16 cellular contexts compared by ENCODE assay signal in the genomic region with DNA sequence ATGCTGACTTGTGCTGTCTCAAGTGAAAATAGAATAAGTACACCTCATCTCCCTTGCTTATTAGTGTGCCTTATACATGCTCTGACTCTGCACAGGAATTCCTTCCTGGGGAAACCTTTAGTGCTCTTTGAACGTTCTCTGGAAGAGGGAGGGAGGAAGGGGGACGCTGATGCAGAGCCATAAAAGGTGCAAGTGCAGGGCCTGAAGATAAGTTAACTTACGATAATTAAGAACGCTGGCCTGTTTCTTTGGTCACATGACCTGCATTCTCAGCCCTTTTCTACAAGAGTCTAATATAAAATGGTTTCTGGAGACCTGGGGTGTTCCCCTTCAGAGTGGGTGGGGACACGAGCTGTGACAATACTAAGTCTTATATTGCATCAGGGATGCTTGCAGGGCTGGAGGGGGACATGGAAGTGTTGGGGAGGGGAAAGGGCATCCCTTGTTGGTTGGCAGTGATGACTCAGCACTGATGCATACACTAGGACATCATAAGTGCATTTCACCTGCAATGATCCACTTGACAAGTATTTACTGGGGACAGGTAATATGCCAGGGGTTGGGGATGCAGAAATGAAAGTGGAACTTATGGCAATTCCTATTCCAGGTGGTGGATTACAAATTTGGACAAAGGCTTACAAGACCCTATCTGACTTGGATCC. TPM values are rescaled to one million over a fixed set of nuclear protein-coding genes. Genes with fewer than 3 reads are reported as not detected.
A peak's percentile ranks its signal among the peaks of the same experiment; 100 is the strongest.
DNase-seq lines count a peak whose midpoint lies in the region; ATAC-seq, FAIRE-seq and TF ChIP-seq lines count a peak whose summit lies in the region.
"Had no signal": no experiment of that assay in that cellular context is flagged by ENCODE, and none has a peak within 500 bp of the region (broad histone marks: within the 10 kb centered on the region; RNA-seq: fewer than 3 reads in every experiment).

No MANE protein-coding gene starts in this region.

- H3K4me3 ChIP-seq in BLaER1 (no peak overlapping the region), RWPE2 (ENCODE audit: severe bottlenecking) (no peak overlapping the region), keratinocyte (ENCODE audit: control insufficient read depth in 2 of 3, extremely low read depth in 1 of 3, insufficient read depth in 2 of 3, low read depth in 1 of 3, low read length in 3 of 3) (no peak overlapping the region)

- intact Hi-C loops in activated CD4-positive, alpha-beta T cell treated with anti-CD3 and anti-CD28 coated beads, Interleukin-2, amount 10 ng/mL, durations not matched to agents 24 days and 14 days (cut with micrococcal nuclease) = no loop called here

- no peak overlapping the region for H3K4me3 Mint-ChIP-seq in activated CD4-positive, alpha-beta T cell treated with anti-CD3 and anti-CD28 coated beads, Interleukin-2, amount 10 ng/mL, durations not matched to agents 24 days and 14 days
- H3K4me3 Mint-ChIP-seq: dendritic cell treated with granulocyte-macrophage colony-stimulating factor and Interleukin-4, amounts not matched to agents 40 ng/mL and 50 ng/mL, for 4 days; HFFc6; stimulated activated naive CD8-positive, alpha-beta T cell treated with anti-CD3 and anti-CD28 coated beads, Interleukin-15, Interleukin-2, amounts not matched to agents 100 ng/mL and 50 ng/mL, for 24 hours; WTC11 had no signal

- H3K9me3 Mint-ChIP-seq in activated CD4-positive, alpha-beta T cell treated with anti-CD3 and anti-CD28 coated beads, Interleukin-2, amount 10 ng/mL, durations not matched to agents 24 days and 14 days = peaks cover 6% of the 10 kb centered on the region
- H3K9me3 Mint-ChIP-seq: dendritic cell treated with granulocyte-macrophage colony-stimulating factor and Interleukin-4, amounts not matched to agents 40 ng/mL and 50 ng/mL, for 4 days; stimulated activated naive CD8-positive, alpha-beta T cell treated with anti-CD3 and anti-CD28 coated beads, Interleukin-15, Interleukin-2, amounts not matched to agents 100 ng/mL and 50 ng/mL, for 24 hours had no signal

- no peaks in the 10 kb centered on the region for H3K79me2 ChIP-seq in keratinocyte (ENCODE audit: control insufficient read depth, insufficient read depth, low read length)

- H3K36me3 Mint-ChIP-seq in activated CD4-positive, alpha-beta T cell treated with anti-CD3 and anti-CD28 coated beads, Interleukin-2, amount 10 ng/mL, durations not matched to agents 24 days and 14 days (ENCODE audit: low read depth) = no peaks in the 10 kb centered on the region
- H3K36me3 Mint-ChIP-seq: WTC11 had no signal

- peak overlapping the region; percentile 53 for H3K4me2 ChIP-seq in BLaER1
- H3K4me2 ChIP-seq in keratinocyte (ENCODE audit: control insufficient read depth, extremely low read depth, insufficient read depth, low read depth, low read length) = peak overlapping the region; percentile 34

- H3K27me3 Mint-ChIP-seq in activated CD4-positive, alpha-beta T cell treated with anti-CD3 and anti-CD28 coated beads, Interleukin-2, amount 10 ng/mL, durations not matched to agents 24 days and 14 days = peaks cover 4% of the 10 kb centered on the region
- H3K27me3 Mint-ChIP-seq: dendritic cell treated with granulocyte-macrophage colony-stimulating factor and Interleukin-4, amounts not matched to agents 40 ng/mL and 50 ng/mL, for 4 days; stimulated activated naive CD8-positive, alpha-beta T cell treated with anti-CD3 and anti-CD28 coated beads, Interleukin-15, Interleukin-2, amounts not matched to agents 100 ng/mL and 50 ng/mL, for 24 hours had no signal

- H3K9me1 ChIP-seq in keratinocyte (ENCODE audit: control insufficient read depth, extremely low read depth, insufficient read depth, low read length) = no peaks in the 10 kb centered on the region

- no peak overlapping the region for H2AFZ ChIP-seq in keratinocyte (ENCODE audit: control insufficient read depth, low read length)

- DNase-seq in GM12892 (ENCODE audit: insufficient read length) (no peak), RWPE2 (ENCODE audit: low spot score) (no peak), keratinocyte (ENCODE audit: low read depth, low spot score) (no peak), NCI-H2171 (lab: John Stamatoyannopoulos, UW) (no peak), putamen (ENCODE audit: low spot score) (no peak)
- DNase-seq in activated CD4-positive, alpha-beta T cell treated with anti-CD3 and anti-CD28 coated beads, Interleukin-2, amount 10 ng/mL, durations not matched to agents 24 days and 14 days = no peak
- DNase-seq: activated effector memory CD4-positive, alpha-beta T cell treated with Interleukin-2 at 50 U/mL for 16 hours; HFFc6; NCI-H1436; Right ventricle myocardium superior had no signal

- H3K9ac ChIP-seq in BLaER1 (no peak overlapping the region), keratinocyte (ENCODE audit: control insufficient read depth, extremely low read depth, insufficient read depth, low read length) (no peak overlapping the region)

- FAIRE-seq in GM12892 (lab: Jason Lieb, UNC) (peak; percentile 38), keratinocyte (lab: Jason Lieb, UNC) (peak; percentile 78)
- FAIRE-seq: HTR-8/SVneo had no signal

- dilution Hi-C loops in keratinocyte (cut with MboI; ENCODE audit: extremely low pct_ligation_motif_present, low sequenced_read_pairs) = no loop called here

- H3K4me1 ChIP-seq in BLaER1 (peaks cover 39% of the 10 kb centered on the region), RWPE2 (ENCODE audit: insufficient read depth, poor library complexity, severe bottlenecking) (peaks cover 45% of the 10 kb centered on the region), keratinocyte (ENCODE audit: control insufficient read depth, extremely low read depth, insufficient read depth, low read length) (peaks cover 46% of the 10 kb centered on the region)

- no peak for TF ChIP-seq CTCF in RWPE2 (IDR thresholded peaks at IDR 0.05; ENCODE audit: poor library complexity, severe bottlenecking)
- TF ChIP-seq CTCF in keratinocyte (optimal IDR thresholded peaks at IDR 0.05 in 1 of 3, IDR thresholded peaks at IDR 0.05 in 1 of 3, conservative IDR thresholded peaks at IDR 0.05 in 1 of 3; ENCODE audit: extremely low read depth in 1 of 3, insufficient read depth in 2 of 3, low read length in 3 of 3) = no peak

- H3K4me1 Mint-ChIP-seq in activated CD4-positive, alpha-beta T cell treated with anti-CD3 and anti-CD28 coated beads, Interleukin-2, amount 10 ng/mL, durations not matched to agents 24 days and 14 days = peaks cover 17% of the 10 kb centered on the region

- peak; percentile 46 for ATAC-seq in RWPE2 (ENCODE audit: low read depth)
- ATAC-seq: esophagus mucosa, WTC11 had no signal

- TF ChIP-seq POLR2A in GM12892 (IDR thresholded peaks at IDR 0.05; ENCODE audit: low read depth, low read length) = no peak

- H3K36me3 ChIP-seq in BLaER1 (no peaks in the 10 kb centered on the region), RWPE2 (ENCODE audit: low read depth) (no peaks in the 10 kb centered on the region), keratinocyte (ENCODE audit: control insufficient read depth in 2 of 2, extremely low read depth in 1 of 2, insufficient read depth in 2 of 2, low read length in 2 of 2) (no peaks in the 10 kb centered on the region)

- H3K27me3 ChIP-seq in BLaER1 = no peaks in the 10 kb centered on the region
- H3K27me3 ChIP-seq in RWPE2 (ENCODE audit: insufficient read depth, poor library complexity, severe bottlenecking) = no peaks in the 10 kb centered on the region
- no peaks in the 10 kb centered on the region for H3K27me3 ChIP-seq in keratinocyte (ENCODE audit: control insufficient read depth, extremely low read depth, insufficient read depth, low read length)

- H3K9me3 ChIP-seq in BLaER1 (no peaks in the 10 kb centered on the region; the same call in 1 of the 2 replicates), RWPE2 (ENCODE audit: severe bottlenecking) (no peaks in the 10 kb centered on the region), keratinocyte (ENCODE audit: control insufficient read depth, low read depth, low read length) (no peaks in the 10 kb centered on the region)

- H4K20me1 ChIP-seq in BLaER1 (no peaks in the 10 kb centered on the region), keratinocyte (ENCODE audit: control insufficient read depth, extremely low read depth, insufficient read depth, low read length) (no peaks in the 10 kb centered on the region)

- H3K27ac ChIP-seq in BLaER1 = no peak overlapping the region
- H3K27ac ChIP-seq in RWPE2 (ENCODE audit: poor library complexity, severe bottlenecking) = peak overlapping the region; percentile 86
- H3K27ac ChIP-seq in keratinocyte (ENCODE audit: control insufficient read depth, insufficient read depth, low read length) = no peak overlapping the region

- H3K27ac Mint-ChIP-seq in activated CD4-positive, alpha-beta T cell treated with anti-CD3 and anti-CD28 coated beads, Interleukin-2, amount 10 ng/mL, durations not matched to agents 24 days and 14 days = no peak overlapping the region
- H3K27ac Mint-ChIP-seq: dendritic cell treated with granulocyte-macrophage colony-stimulating factor and Interleukin-4, amounts not matched to agents 40 ng/mL and 50 ng/mL, for 4 days; HFFc6; stimulated activated naive CD8-positive, alpha-beta T cell treated with anti-CD3 and anti-CD28 coated beads, Interleukin-15, Interleukin-2, amounts not matched to agents 100 ng/mL and 50 ng/mL, for 24 hours; WTC11 had no signal

RNA-seq across cellular contexts. Expression of gene KIAA0040, which starts 26.3 kb away (rescaled TPM):
- 11.6 TPM for polyA plus RNA-seq in GM12892 (2012; ENCODE audit: missing spikeins)
- 40.8 to 70.0 TPM (median 57.9 TPM) in 3 replicates for polyA plus RNA-seq in keratinocyte
- 12.1 TPM for polyA plus RNA-seq in keratinocyte (2011; ENCODE audit: low read depth)
- 34.3 and 56.5 TPM in 2 replicates for polyA plus RNA-seq in keratinocyte (2011; cell fraction: cytosol; rRNA removed)
- polyA plus RNA-seq in keratinocyte (2011; cell fraction: nucleus; rRNA removed) = 46.6 and 47.4 TPM in 2 replicates
- polyA plus RNA-seq in keratinocyte (2012; ENCODE audit: low replicate concordance) = 12.5 and 40.7 TPM in 2 replicates
- polyA minus RNA-seq in keratinocyte = 50.7 to 75.0 TPM (median 60.1 TPM) in 3 replicates
- 39.3 TPM for polyA minus RNA-seq in keratinocyte (2011; cell fraction: cytosol; rRNA and poly(A)+ RNA removed)
- 24.7 and 42.9 TPM in 2 replicates for polyA minus RNA-seq in keratinocyte (2011; cell fraction: nucleus; rRNA and poly(A)+ RNA removed)
- 32.6 and 35.4 TPM in 2 replicates for total RNA-seq in activated CD4-positive, alpha-beta T cell treated with anti-CD3 and anti-CD28 coated beads, Interleukin-2, amount 10 ng/mL, durations not matched to agents 24 days and 14 days
- total RNA-seq: HFFc6 had no signal
